ENCODE assay signal across 14 cellular contexts in the genomic region with DNA sequence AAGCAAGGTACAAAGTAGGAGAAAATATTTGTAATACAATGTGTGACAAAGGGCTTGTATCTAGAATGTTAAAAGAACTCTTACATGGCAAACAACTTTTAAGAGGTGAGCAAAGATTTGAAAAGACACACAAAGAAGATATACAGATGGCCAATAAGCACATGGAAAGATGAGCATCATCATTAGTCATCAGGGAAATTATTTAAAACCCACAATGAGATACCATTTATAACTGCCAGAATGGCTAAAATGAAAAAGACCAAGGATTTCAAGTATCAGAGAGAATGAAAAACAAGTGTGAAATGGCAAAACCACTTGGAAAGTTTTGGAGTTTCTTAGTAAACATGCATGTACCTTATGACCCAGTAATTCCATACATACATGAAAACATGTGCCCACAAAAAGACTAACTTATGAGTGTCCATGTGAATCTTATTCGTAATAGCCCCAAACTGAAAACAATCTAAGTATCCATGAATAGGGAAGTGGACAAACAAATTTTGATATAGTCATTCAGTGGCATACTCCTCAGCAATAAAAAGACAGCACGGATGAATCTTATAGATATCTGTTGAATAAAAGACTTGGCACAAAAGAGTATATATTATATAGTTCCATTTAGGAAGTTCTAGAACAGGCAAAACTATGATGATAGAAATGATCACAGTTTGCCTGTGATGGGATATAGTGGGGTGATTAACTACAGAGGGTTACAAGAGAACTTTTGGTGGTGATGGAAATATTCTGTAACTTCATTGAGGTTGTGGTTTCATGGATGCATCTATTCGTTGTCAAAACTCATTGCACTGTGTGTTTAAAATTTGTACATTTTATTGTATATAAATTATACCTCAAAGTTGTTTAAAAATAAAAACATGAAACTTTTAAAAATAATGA.
A peak's percentile ranks its signal among the peaks of the same experiment; 100 is the strongest.
DNase-seq lines count a peak whose midpoint lies in the region; ATAC-seq and TF ChIP-seq lines count a peak whose summit lies in the region.
"Had no signal": no experiment of that assay in that cellular context is flagged by ENCODE, and none has a peak within 500 bp of the region (broad histone marks: within the 10 kb centered on the region; RNA-seq: fewer than 3 reads in every experiment).

No MANE protein-coding gene starts in this region.

- TF ChIP-seq POLR2A in Peyer's patch (IDR thresholded peaks at IDR 0.05), result no peak

- H3K9me3 ChIP-seq in CD4-positive, alpha-beta T cell (ENCODE audit: control insufficient read depth, low read length), result no peaks in the 10 kb centered on the region
- H3K9me3 ChIP-seq in ascending aorta, result no peaks in the 10 kb centered on the region
- H3K9me3 ChIP-seq in Peyer's patch, result no peaks in the 10 kb centered on the region

- H3K4me3 Mint-ChIP-seq in CD4-positive, alpha-beta T cell, result peak overlapping the region; percentile 49
- peak overlapping the region; percentile 19 to 81 (median 54) for H3K4me3 Mint-ChIP-seq in naive thymus-derived CD8-positive, alpha-beta T cell
- H3K4me3 Mint-ChIP-seq: activated B cell treated with CpG ODN at 0.5 μM for 24 hours had no signal

- peak overlapping the region; percentile 43 for H3K27ac Mint-ChIP-seq in CD4-positive, alpha-beta T cell
- H3K27ac Mint-ChIP-seq in naive thymus-derived CD8-positive, alpha-beta T cell, result peak overlapping the region in 9 of 10 donors; percentile 6 to 89 (median 79)
- H3K27ac Mint-ChIP-seq: activated B cell treated with CpG ODN at 0.5 μM for 24 hours had no signal

- no peak for DNase-seq in CD4-positive, alpha-beta T cell
- DNase-seq in HT1080 (ENCODE audit: low read depth) (peak; percentile 46), ascending aorta (ENCODE audit: low spot score in 2 of 2) (no peak), Peyer's patch (no peak), hippocampal formation (lab: John Stamatoyannopoulos, UW) (no peak), NCI-H510A (lab: John Stamatoyannopoulos, UW) (no peak)
- no peak for DNase-seq in naive thymus-derived CD8-positive, alpha-beta T cell
- DNase-seq: activated B cell treated with CpG ODN at 0.5 μM for 24 hours, NCI-H226, SJCRH30, spleen had no signal

- no peaks in the 10 kb centered on the region for H3K4me1 ChIP-seq in ascending aorta
- peaks cover 0 to 11% (median 0%) of the 10 kb centered on the region in 4 donors for H3K4me1 ChIP-seq in Peyer's patch

- H3K9me3 Mint-ChIP-seq in CD4-positive, alpha-beta T cell, result peaks cover 2% of the 10 kb centered on the region
- peaks cover 0 to 9% (median 0%) of the 10 kb centered on the region in 9 donors for H3K9me3 Mint-ChIP-seq in naive thymus-derived CD8-positive, alpha-beta T cell
- H3K9me3 Mint-ChIP-seq: activated B cell treated with CpG ODN at 0.5 μM for 24 hours had no signal

- no peak for ATAC-seq in CD4-positive, alpha-beta T cell (ENCODE audit: poor library complexity)
- ATAC-seq in naive thymus-derived CD8-positive, alpha-beta T cell, result no peak
- no peak for ATAC-seq in GM19035 (IDR thresholded peaks at IDR 0.05; ENCODE audit: unreplicated experiment)
- ATAC-seq: HCT116 had no signal

- H3K27ac ChIP-seq in CD4-positive, alpha-beta T cell (ENCODE audit: low read depth, low read length), result no peak overlapping the region
- H3K27ac ChIP-seq in ascending aorta, result no peak overlapping the region
- no peak overlapping the region for H3K27ac ChIP-seq in Peyer's patch
- H3K27ac ChIP-seq: KMS-11 had no signal

- CTCF ChIA-PET in CD4-positive, alpha-beta T cell (lab: Charles Lee), result no interaction called here

- intact Hi-C loops in CD4-positive, alpha-beta T cell (cut with DNase I, micrococcal nuclease), result no loop called here
- intact Hi-C loops in ascending aorta (cut with DNase I), result no loop called here

- peaks cover 19% of the 10 kb centered on the region for H3K4me1 Mint-ChIP-seq in CD4-positive, alpha-beta T cell (ENCODE audit: low read depth)
- H3K4me1 Mint-ChIP-seq in naive thymus-derived CD8-positive, alpha-beta T cell, result peaks cover 8 to 19% (median 16%) of the 10 kb centered on the region in 4 donors

- peaks cover 3% of the 10 kb centered on the region for H3K36me3 Mint-ChIP-seq in CD4-positive, alpha-beta T cell (ENCODE audit: low read depth)
- peaks cover 0 to 15% (median 8%) of the 10 kb centered on the region in 3 donors for H3K36me3 Mint-ChIP-seq in naive thymus-derived CD8-positive, alpha-beta T cell

- POLR2A ChIA-PET in CD4-positive, alpha-beta T cell (lab: Charles Lee), result no interaction called here
- POLR2A ChIA-PET in naive thymus-derived CD8-positive, alpha-beta T cell (lab: Charles Lee), result no interaction called here

- peak overlapping the region; percentile 35 to 39 for H3K4me3 ChIP-seq in ascending aorta
- H3K4me3 ChIP-seq in Peyer's patch, result no peak overlapping the region
- H3K4me3 ChIP-seq: SJCRH30 had no signal

- no peak for TF ChIP-seq CTCF in CD4-positive, alpha-beta T cell (IDR thresholded peaks at IDR 0.05)
- TF ChIP-seq CTCF in ascending aorta (IDR thresholded peaks at IDR 0.05) (no peak), Peyer's patch (IDR thresholded peaks at IDR 0.05) (no peak)

- no peaks in the 10 kb centered on the region for H3K27me3 ChIP-seq in CD4-positive, alpha-beta T cell (ENCODE audit: control insufficient read depth, insufficient read depth, low read length)
- no peaks in the 10 kb centered on the region for H3K27me3 ChIP-seq in ascending aorta
- H3K27me3 ChIP-seq in Peyer's patch, result no peaks in the 10 kb centered on the region
- H3K27me3 ChIP-seq: SJCRH30, spleen had no signal

- H3K36me3 ChIP-seq in ascending aorta, result no peaks in the 10 kb centered on the region
- no peaks in the 10 kb centered on the region for H3K36me3 ChIP-seq in Peyer's patch
- H3K36me3 ChIP-seq: SJCRH30 had no signal

- H3K27me3 Mint-ChIP-seq in CD4-positive, alpha-beta T cell, result no peaks in the 10 kb centered on the region
- H3K27me3 Mint-ChIP-seq in naive thymus-derived CD8-positive, alpha-beta T cell, result no peaks in the 10 kb centered on the region
- H3K27me3 Mint-ChIP-seq: activated B cell treated with CpG ODN at 0.5 μM for 24 hours had no signal

Comparison
In these comparisons a context has a peak if more than half of its experiments do, and no peak if none do; other contexts are left out.
1. H3K4me3 ChIP-seq: peak in ascending aorta (2 of 2); none in Peyer's patch (0 of 4).